ENCODE assay signal across 12 cellular contexts in genomic region chr2:45483997-45484396, GRCh38.
A peak's percentile ranks its signal among the peaks of the same experiment; 100 is the strongest.
DNase-seq lines count a peak whose midpoint lies in the region; ATAC-seq and TF ChIP-seq lines count a peak whose summit lies in the region.
"Had no signal": no experiment of that assay in that cellular context is flagged by ENCODE, and none has a peak within 500 bp of the region (broad histone marks: within the 10 kb centered on the region; RNA-seq: fewer than 3 reads in every experiment).

No MANE protein-coding gene starts in this region.

- H3K4me3 ChIP-seq in fibroblast of the aortic adventitia (ENCODE audit: low read depth, low read length) (no peak overlapping the region), mucosa of descending colon (no peak overlapping the region), ovary (no peak overlapping the region)
- H3K4me3 ChIP-seq: spleen had no signal

- intact Hi-C loops in mucosa of descending colon (cut with DNase I, micrococcal nuclease) (no loop called here), ovary (cut with DNase I) (no loop called here)

- TF ChIP-seq CTCF in GM12872 (IDR thresholded peaks at IDR 0.05; ENCODE audit: insufficient read depth, low read depth, low read length) (0 out of 3 replicates have a peak, but pooled peaks have one; percentile 23), fibroblast of the aortic adventitia (IDR thresholded peaks at IDR 0.05; ENCODE audit: insufficient read depth, low read length) (peak; percentile 38), mucosa of descending colon (IDR thresholded peaks at IDR 0.05) (no peak), ovary (IDR thresholded peaks at IDR 0.05) (no peak)

- DNase-seq in AG08395 (ENCODE audit: low spot score): peak; percentile 18
- DNase-seq in fibroblast of the aortic adventitia (ENCODE audit: low read depth): peak; percentile 33
- DNase-seq in mucosa of descending colon: no peak
- no peak for DNase-seq in ovary
- no peak for DNase-seq in ureter (ENCODE audit: low spot score)
- DNase-seq: effector CD8-positive, alpha-beta T cell; naive B cell; NCI-H1930; spleen had no signal

- no peak overlapping the region for H3K27ac ChIP-seq in ovary
- H3K27ac ChIP-seq: spleen had no signal

- TF ChIP-seq EP300 in ovary (IDR thresholded peaks at IDR 0.05): no peak

- H3K4me1 ChIP-seq in mucosa of descending colon (ENCODE audit: low read depth): no peaks in the 10 kb centered on the region
- no peaks in the 10 kb centered on the region for H3K4me1 ChIP-seq in ovary (ENCODE audit: insufficient read depth)
- H3K4me1 ChIP-seq: spleen had no signal

- H3K9me3 ChIP-seq in mucosa of descending colon (no peaks in the 10 kb centered on the region), ovary (no peaks in the 10 kb centered on the region)
- H3K9me3 ChIP-seq: spleen had no signal

- ATAC-seq in SK-N-SH treated with all-trans-retinoic acid at 6 μM for 48 hours (peak; percentile 91), mucosa of descending colon (no peak), GM21360 (IDR thresholded peaks at IDR 0.05; ENCODE audit: unreplicated experiment) (no peak)

- H3K36me3 ChIP-seq in mucosa of descending colon (ENCODE audit: low read depth) (no peaks in the 10 kb centered on the region), ovary (no peaks in the 10 kb centered on the region)

- TF ChIP-seq POLR2A in ovary (IDR thresholded peaks at IDR 0.05): no peak

- no peaks in the 10 kb centered on the region for H3K27me3 ChIP-seq in ovary
- H3K27me3 ChIP-seq: spleen had no signal

TF ChIP-seq in SK-N-SH treated with all-trans-retinoic acid at 6 μM for 48 hours, 23 proteins besides CTCF, POLR2A, EP300 and RAD21:
- TF ChIP-seq CSRNP3 (CRISPR knock-in tag; IDR thresholded peaks at IDR 0.05) (no peak), ZNF565 (CRISPR knock-in tag; conservative IDR thresholded peaks at IDR 0.05; ENCODE audit: low read depth) (no peak), ZNF8 (CRISPR knock-in tag; IDR thresholded peaks at IDR 0.05) (no peak), ISL1 (CRISPR knock-in tag; IDR thresholded peaks at IDR 0.05) (no peak), ZC3H10 (CRISPR knock-in tag; IDR thresholded peaks at IDR 0.05) (no peak), ESRRG (CRISPR knock-in tag; IDR thresholded peaks at IDR 0.05) (no peak), POU6F1 (CRISPR knock-in tag; IDR thresholded peaks at IDR 0.05; ENCODE audit: borderline replicate concordance, low read depth) (no peak), GLIS3 (CRISPR knock-in tag; IDR thresholded peaks at IDR 0.05) (no peak), ARNTL (CRISPR knock-in tag; IDR thresholded peaks at IDR 0.05; ENCODE audit: borderline replicate concordance, low read depth) (no peak), TCF4 (CRISPR knock-in tag; IDR thresholded peaks at IDR 0.05; ENCODE audit: borderline replicate concordance) (no peak), PPARA (CRISPR knock-in tag; IDR thresholded peaks at IDR 0.05; ENCODE audit: borderline replicate concordance) (no peak), ZFP30 (CRISPR knock-in tag; IDR thresholded peaks at IDR 0.05) (no peak), OSR1 (CRISPR knock-in tag; IDR thresholded peaks at IDR 0.05) (no peak), RARB (CRISPR knock-in tag; IDR thresholded peaks at IDR 0.05) (no peak), ZFP3 (CRISPR knock-in tag; IDR thresholded peaks at IDR 0.05) (no peak)

Comparison
In these comparisons a context has a peak if more than half of its experiments do, and no peak if none do; other contexts are left out.
1. DNase-seq: peak in AG08395 (single experiment) and fibroblast of the aortic adventitia (single experiment); none in mucosa of descending colon (0 of 3), ovary (0 of 5) and ureter (single experiment).
2. CTCF ChIP-seq: peak in GM12872 (single experiment) and fibroblast of the aortic adventitia (single experiment); none in mucosa of descending colon (single experiment) and ovary (0 of 3).